ENCODE assay signal across 8 cellular contexts in genomic region chr12:105226219-105226618, GRCh38. TPM values are rescaled to one million over a fixed set of nuclear protein-coding genes. Genes with fewer than 3 reads are reported as not detected.
DNase-seq lines count a peak whose midpoint lies in the region; ATAC-seq and TF ChIP-seq lines count a peak whose summit lies in the region.

No MANE protein-coding gene starts in this region.

- no peaks in the 10 kb centered on the region for H3K27me3 Mint-ChIP-seq in activated naive CD8-positive, alpha-beta T cell treated with anti-CD3 and anti-CD28 coated beads, Interleukin-2, amount 10 ng/mL, durations not matched to agents 7 days and 5 days

- H3K4me1 ChIP-seq in right atrium auricular region (peaks cover 3 to 71% of the 10 kb centered on the region in 2 donors), smooth muscle cell (ENCODE audit: low read depth) (no peaks in the 10 kb centered on the region)

- H3K27ac ChIP-seq in right atrium auricular region (peak overlapping the region; percentile 27 to 42), smooth muscle cell (ENCODE audit: low read depth) (peak overlapping the region; percentile 61)

- 55% methylated on average over 8 of the region's 8 CpGs for WGBS in smooth muscle cell (ENCODE audit: low lambda C conversion rate)

- DNase-seq in COLO829 (ENCODE audit: low spot score) (peak; percentile 41), right atrium auricular region (ENCODE audit: low spot score) (peak; percentile 69), smooth muscle cell (lab: John Stamatoyannopoulos, UW; ENCODE audit: unreplicated experiment) (no peak), NCI-H2029 treated with DMSO at 0.1 percent for 48 hours (lab: John Stamatoyannopoulos, UW) (no peak), DMS79 (lab: John Stamatoyannopoulos, UW) (no peak)
- peak; percentile 38 for DNase-seq in activated naive CD8-positive, alpha-beta T cell treated with anti-CD3 and anti-CD28 coated beads, Interleukin-2, amount 10 ng/mL, durations not matched to agents 7 days and 5 days
- DNase-seq in activated effector memory CD4-positive, alpha-beta T cell treated with Interleukin-2 at 50 U/mL for 16 hours: no peak

- H3K9me3 Mint-ChIP-seq in activated naive CD8-positive, alpha-beta T cell treated with anti-CD3 and anti-CD28 coated beads, Interleukin-2, amount 10 ng/mL, durations not matched to agents 7 days and 5 days: no peaks in the 10 kb centered on the region

- H3K27ac Mint-ChIP-seq in activated naive CD8-positive, alpha-beta T cell treated with anti-CD3 and anti-CD28 coated beads, Interleukin-2, amount 10 ng/mL, durations not matched to agents 7 days and 5 days: no peak overlapping the region

- no peak for TF ChIP-seq CTCF in right atrium auricular region (IDR thresholded peaks at IDR 0.05)
- TF ChIP-seq CTCF in smooth muscle cell (IDR thresholded peaks at IDR 0.05; ENCODE audit: borderline replicate concordance, insufficient read depth, poor library complexity, severe bottlenecking): no peak

- H3K36me3 ChIP-seq in right atrium auricular region: peaks cover 21% of the 10 kb centered on the region
- peaks cover 4% of the 10 kb centered on the region for H3K36me3 ChIP-seq in smooth muscle cell (ENCODE audit: low read depth)

- H3K4me1 Mint-ChIP-seq in activated naive CD8-positive, alpha-beta T cell treated with anti-CD3 and anti-CD28 coated beads, Interleukin-2, amount 10 ng/mL, durations not matched to agents 7 days and 5 days: peaks cover 28% of the 10 kb centered on the region

- no peaks in the 10 kb centered on the region for H3K27me3 ChIP-seq in right atrium auricular region
- no peaks in the 10 kb centered on the region for H3K27me3 ChIP-seq in smooth muscle cell (ENCODE audit: low read depth)

- peaks cover 28% of the 10 kb centered on the region for H3K36me3 Mint-ChIP-seq in activated naive CD8-positive, alpha-beta T cell treated with anti-CD3 and anti-CD28 coated beads, Interleukin-2, amount 10 ng/mL, durations not matched to agents 7 days and 5 days

- peaks cover 35% of the 10 kb centered on the region for H4K20me1 ChIP-seq in smooth muscle cell (ENCODE audit: low read depth)

- POLR2A ChIA-PET in activated naive CD8-positive, alpha-beta T cell treated with anti-CD3 and anti-CD28 coated beads, Interleukin-2, amount 10 ng/mL, durations not matched to agents 7 days and 5 days (lab: Charles Lee): interaction anchor here (1.6 kb wide), 1 partner anchor 10 kb away, joined by 9 read pairs; the partner anchor contains the start of gene APPL2

- peak overlapping the region; percentile 55 for H3K4me3 Mint-ChIP-seq in activated naive CD8-positive, alpha-beta T cell treated with anti-CD3 and anti-CD28 coated beads, Interleukin-2, amount 10 ng/mL, durations not matched to agents 7 days and 5 days

- peak overlapping the region; percentile 49 for H3K4me2 ChIP-seq in smooth muscle cell

- H3K4me3 ChIP-seq in right atrium auricular region: no peak overlapping the region
- H3K4me3 ChIP-seq in smooth muscle cell: no peak overlapping the region

- peak; percentile 81 for ATAC-seq in HG03064 (IDR thresholded peaks at IDR 0.05; ENCODE audit: low read depth, unreplicated experiment)
- ATAC-seq in activated naive CD8-positive, alpha-beta T cell treated with anti-CD3 and anti-CD28 coated beads, Interleukin-2, amount 10 ng/mL, durations not matched to agents 7 days and 5 days (ENCODE audit: low read depth): peak; percentile 95

- H3K9me3 ChIP-seq in right atrium auricular region: no peaks in the 10 kb centered on the region
- H3K9me3 ChIP-seq in smooth muscle cell (replicated peaks; ENCODE audit: low read depth): no peaks in the 10 kb centered on the region

- no peak overlapping the region for H2AFZ ChIP-seq in smooth muscle cell (ENCODE audit: low read depth)

- H3F3A ChIP-seq in smooth muscle cell (ENCODE audit: low read depth): no peaks in the 10 kb centered on the region

- H3K9ac ChIP-seq in smooth muscle cell (ENCODE audit: low read depth): peak overlapping the region; percentile 10

- peaks cover 29% of the 10 kb centered on the region for H3K79me2 ChIP-seq in smooth muscle cell (ENCODE audit: low read depth)

RNA-seq across cellular contexts. Expression of gene APPL2, which starts 9.8 kb away (rescaled TPM):
- 10 to 100 TPM; 35.0 to 42.8 TPM for total RNA-seq in activated naive CD8-positive, alpha-beta T cell treated with anti-CD3 and anti-CD28 coated beads, Interleukin-2, amount 10 ng/mL, durations not matched to agents 7 days and 5 days
- total RNA-seq in right atrium auricular region (10 to 100 TPM; 13.1 to 30.3 TPM), smooth muscle cell (19.8 and 32.8 TPM in 2 replicates)
- 17.7 and 22.4 TPM in 2 replicates for polyA plus RNA-seq in smooth muscle cell

Comparison
In these comparisons a context has a peak if more than half of its experiments do, and no peak if none do; other contexts are left out.
1. DNase-seq: peak in COLO829 (single experiment), activated naive CD8-positive, alpha-beta T cell treated with anti-CD3 and anti-CD28 coated beads, Interleukin-2, amount 10 ng/mL, durations not matched to agents 7 days and 5 days (single experiment) and right atrium auricular region (single experiment); none in smooth muscle cell (single experiment), NCI-H2029 treated with DMSO at 0.1 percent for 48 hours (single experiment), DMS79 (single experiment) and activated effector memory CD4-positive, alpha-beta T cell treated with Interleukin-2 at 50 U/mL for 16 hours (single experiment).